Comparison of ENCODE assay signal across 8 cellular contexts in the genomic region with DNA sequence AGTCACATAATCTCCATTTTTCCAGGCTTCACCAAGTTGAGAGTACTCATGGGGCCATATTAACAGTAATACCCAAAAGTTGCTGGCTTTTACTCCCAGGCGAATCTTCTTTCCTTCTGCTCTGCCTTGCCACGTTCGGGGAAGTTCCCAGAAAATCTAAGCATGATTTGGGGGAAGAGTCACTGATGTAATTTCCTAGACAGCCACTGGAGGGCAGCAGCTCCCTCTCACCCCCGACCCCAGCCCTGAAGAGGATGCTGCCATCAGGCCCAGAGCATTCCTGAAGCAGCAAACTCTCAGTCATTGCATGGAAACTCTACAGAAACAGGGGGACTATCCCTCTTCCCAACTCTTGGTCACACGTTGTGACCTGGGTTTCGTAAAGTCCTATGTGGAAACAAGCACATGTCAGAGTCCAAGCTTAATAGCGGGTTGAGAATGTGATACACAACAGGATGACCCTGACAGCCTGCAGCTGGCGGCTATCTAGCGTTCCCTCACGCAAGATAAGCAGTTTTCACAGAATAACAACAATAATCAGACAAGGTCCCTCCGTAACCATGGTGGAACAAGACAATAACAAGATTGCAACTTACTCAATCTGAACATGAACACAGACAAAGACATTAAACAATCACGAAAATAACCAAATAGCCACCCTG. TPM values are rescaled to one million over a fixed set of nuclear protein-coding genes. Genes with fewer than 3 reads are reported as not detected.
DNase-seq lines count a peak whose midpoint lies in the region; ATAC-seq and TF ChIP-seq lines count a peak whose summit lies in the region.

No MANE protein-coding gene starts in this region.

- H3K4me1 ChIP-seq in SJSA1 (replicated peaks) (no peaks in the 10 kb centered on the region), gastroesophageal sphincter (peaks cover 0 to 11% (median 0%) of the 10 kb centered on the region in 3 donors), trophoblast cell (ENCODE audit: control insufficient read depth in 1 of 2, insufficient read depth in 2 of 2, low read length in 2 of 2) (no peaks in the 10 kb centered on the region)

- H3K14ac ChIP-seq in trophoblast cell (ENCODE audit: low read length), result no peak overlapping the region

- H4K91ac ChIP-seq in trophoblast cell (ENCODE audit: low read depth, low read length), result no peak overlapping the region

- in situ Hi-C loops in Caki2 (cut with HindIII; ENCODE audit: low pct_unique_long_range_greater_than_20kb, low sequenced_read_pairs), result no loop called here

- H2BK5ac ChIP-seq in trophoblast cell (ENCODE audit: low read depth, low read length, poor library complexity), result no peak overlapping the region

- no peak overlapping the region for H3K4me3 ChIP-seq in SJSA1
- H3K4me3 ChIP-seq in gastroesophageal sphincter, result no peak overlapping the region
- H3K4me3 ChIP-seq in trophoblast cell (ENCODE audit: low read depth, low read length), result no peak overlapping the region

- no peak overlapping the region for H3K4ac ChIP-seq in trophoblast cell (ENCODE audit: low read depth, low read length)

- no peak overlapping the region for H3K23ac ChIP-seq in trophoblast cell (ENCODE audit: low read length)

- no peak overlapping the region for H2BK120ac ChIP-seq in trophoblast cell (ENCODE audit: insufficient read depth, low read length, poor library complexity)

- TF ChIP-seq EP300 in gastroesophageal sphincter (IDR thresholded peaks at IDR 0.05), result no peak

- no peak overlapping the region for H3K27ac ChIP-seq in SJSA1
- H3K27ac ChIP-seq in gastroesophageal sphincter, result no peak overlapping the region
- H3K27ac ChIP-seq in trophoblast cell (ENCODE audit: low read depth, low read length), result no peak overlapping the region

- no peak overlapping the region for H2BK12ac ChIP-seq in trophoblast cell (ENCODE audit: low read length)

- H3K4me2 ChIP-seq in trophoblast cell (ENCODE audit: low read length), result no peak overlapping the region

- TF ChIP-seq CTCF in gastroesophageal sphincter (IDR thresholded peaks at IDR 0.05), result peak; percentile 67 to 88 (median 78)

- 44 to 56% methylated on average over 8 to 12 of the region's 12 CpGs for WGBS in gastroesophageal sphincter (ENCODE audit: low coverage in 1 of 2), 2 donors
- no CpG with 5 or more reads among the region's 12 CpGs for WGBS in trophoblast cell (ENCODE audit: extremely low coverage, insufficient coverage, insufficient read length)

- H2AFZ ChIP-seq in trophoblast cell (ENCODE audit: insufficient read depth, low read length, poor library complexity), result no peak overlapping the region

- DNase-seq in Caki2 (ENCODE audit: low read depth), result peak; percentile 66
- DNase-seq in HuH-7.5 (ENCODE audit: low spot score), result peak; percentile 85
- DNase-seq in SJSA1 (ENCODE audit: low read depth in 1 of 2, low spot score in 2 of 2), result peak; percentile 71 to 75
- DNase-seq in activated effector memory CD4-positive, alpha-beta T cell treated with anti-CD3 and anti-CD28 coated beads, Interleukin-2, amount 50 U/mL, for 16 hours, result peak; percentile 81
- DNase-seq in trophoblast cell, result peak; percentile 88 to 91
- peak; percentile 65 for DNase-seq in ureter (ENCODE audit: low spot score)

- H4K8ac ChIP-seq in trophoblast cell (ENCODE audit: low read depth, low read length), result no peak overlapping the region

- H3K79me2 ChIP-seq in trophoblast cell (ENCODE audit: control insufficient read depth, insufficient read depth, low read length, poor library complexity), result no peaks in the 10 kb centered on the region

- H3K79me1 ChIP-seq in trophoblast cell (ENCODE audit: low read length), result no peaks in the 10 kb centered on the region

- H2AK5ac ChIP-seq in trophoblast cell (ENCODE audit: low read length), result no peak overlapping the region

- no peak for TF ChIP-seq POLR2A in gastroesophageal sphincter (IDR thresholded peaks at IDR 0.05)

- H4K12ac ChIP-seq in trophoblast cell (ENCODE audit: low read depth, low read length), result no peak overlapping the region

- no peaks in the 10 kb centered on the region for H3K36me3 ChIP-seq in SJSA1
- no peaks in the 10 kb centered on the region for H3K36me3 ChIP-seq in gastroesophageal sphincter
- no peaks in the 10 kb centered on the region for H3K36me3 ChIP-seq in trophoblast cell (ENCODE audit: control insufficient read depth in 1 of 2, insufficient read depth in 2 of 2, low read length in 2 of 2)

- ATAC-seq in gastroesophageal sphincter, result peak; percentile 62
- ATAC-seq in GM21515 (IDR thresholded peaks at IDR 0.05; ENCODE audit: unreplicated experiment), result no peak

- H3K9me3 ChIP-seq in SJSA1 (replicated peaks) (no peaks in the 10 kb centered on the region), gastroesophageal sphincter (no peaks in the 10 kb centered on the region), trophoblast cell (ENCODE audit: insufficient read depth, low read depth, low read length) (no peaks in the 10 kb centered on the region)

- H3K18ac ChIP-seq in trophoblast cell (ENCODE audit: low read length), result no peak overlapping the region

- no peak overlapping the region for H3K9ac ChIP-seq in trophoblast cell (ENCODE audit: low read length)

- no peaks in the 10 kb centered on the region; the same call in none of the 2 replicates for H3K27me3 ChIP-seq in SJSA1 (replicated peaks)
- no peaks in the 10 kb centered on the region for H3K27me3 ChIP-seq in gastroesophageal sphincter
- no peaks in the 10 kb centered on the region for H3K27me3 ChIP-seq in trophoblast cell (ENCODE audit: insufficient read depth, low read length)

RNA-seq across cellular contexts. Expression of gene DHX40, which starts 43.8 kb away (rescaled TPM):
- 60.7 and 65.8 TPM in 2 replicates for total RNA-seq in Caki2 (2014; rRNA removed; shearing (Covaris generic); ENCODE audit: low replicate concordance)
- 41.9 and 50.9 TPM in 2 replicates for total RNA-seq in SJSA1 (2014; rRNA removed; shearing (Covaris generic))
- total RNA-seq in gastroesophageal sphincter (10 to 100 TPM; 33.0 to 68.9 (median 47.7) TPM), ureter (30.4 TPM)
- polyA plus RNA-seq in trophoblast cell (2013), result 18.5 and 18.9 TPM in 2 replicates
